ENCODE assay signal across 10 cellular contexts in genomic region chr4:6725427-6725961, GRCh38. TPM values are rescaled to one million over a fixed set of nuclear protein-coding genes. Genes with fewer than 3 reads are reported as not detected.
DNase-seq lines count a peak whose midpoint lies in the region; FAIRE-seq and TF ChIP-seq lines count a peak whose summit lies in the region.
"Not testable (repeated sequence)": the region's sequence is repeated elsewhere in the genome, so short reads cannot be mapped to it uniquely, and the experiment has no call there.
"Had no signal": no experiment of that assay in that cellular context is flagged by ENCODE, and none has a peak within 500 bp of the region (broad histone marks: within the 10 kb centered on the region; RNA-seq: fewer than 3 reads in every experiment).

No MANE protein-coding gene starts in this region.

- not testable (repeated sequence) for H3K18ac ChIP-seq in H1 (ENCODE audit: extremely low read depth, low read length)
- H3K18ac ChIP-seq in neuronal stem cell (ENCODE audit: low read length): peak overlapping the region; percentile 45

- H3K4me1 ChIP-seq in H1 (replicated peaks in 1 of 4; ENCODE audit: control insufficient read depth in 3 of 4, insufficient read depth in 4 of 4, low read length in 3 of 4) (peaks cover 0 to 13% (median 6%) of the 10 kb centered on the region in 4 experiments; a peak in 5 of 7 replicates), neuronal stem cell (ENCODE audit: control insufficient read depth in 2 of 2, insufficient read depth in 1 of 2, low read depth in 1 of 2, low read length in 2 of 2) (peaks cover 15 to 36% of the 10 kb centered on the region in 2 donors)

- H4K20me1 ChIP-seq in H1 (replicated peaks in 1 of 2; ENCODE audit: control insufficient read depth in 1 of 2, insufficient read depth in 2 of 2, low read length in 2 of 2): not testable (repeated sequence)

- not testable (repeated sequence) for H3K4me2 ChIP-seq in H1 (ENCODE audit: insufficient read depth in 1 of 2, low read depth in 2 of 2, low read length in 2 of 2); neuronal stem cell (ENCODE audit: insufficient read depth, low read length, poor library complexity, severe bottlenecking)

- not testable (repeated sequence) for FAIRE-seq in H54 (lab: Jason Lieb, UNC); H1 (lab: Jason Lieb, UNC)
- FAIRE-seq in bronchial epithelial cell (lab: Jason Lieb, UNC): peak; percentile 99

- H3K4me3 ChIP-seq in bronchial epithelial cell (ENCODE audit: low read depth, low read length); H1 (ENCODE audit: extremely low read depth in 1 of 4, insufficient read depth in 2 of 4, low read depth in 3 of 4, low read length in 4 of 4): not testable (repeated sequence)
- peak overlapping the region in 1 of 2 donors; percentile 66 for H3K4me3 ChIP-seq in neuronal stem cell (ENCODE audit: low read length in 2 of 2)

- H4K91ac ChIP-seq in H1 (replicated peaks; ENCODE audit: insufficient read length, low read length) (peak overlapping the region; percentile 81), neuronal stem cell (ENCODE audit: low read depth, low read length, poor library complexity) (peak overlapping the region; percentile 19)

- H3K27ac ChIP-seq in RWPE1: peak overlapping the region; percentile 51
- H3K27ac ChIP-seq in H1 (ENCODE audit: low read depth, low read length); neuronal stem cell (replicated peaks; ENCODE audit: low read length): not testable (repeated sequence)
- peak overlapping the region; percentile 51 for H3K27ac ChIP-seq in temporal lobe (ENCODE audit: low read depth, low read length)

- H3K14ac ChIP-seq in H1 (ENCODE audit: insufficient read length): peak overlapping the region; percentile 45
- H3K14ac ChIP-seq in neuronal stem cell (ENCODE audit: low read length): peak overlapping the region; percentile 64

- H3K27me3 ChIP-seq in bronchial epithelial cell (ENCODE audit: control insufficient read depth, insufficient read depth, low read length); H1 (replicated peaks in 1 of 4; ENCODE audit: control insufficient read depth in 3 of 4, extremely low read depth in 1 of 4, insufficient read depth in 3 of 4, low read length in 3 of 4); neuronal stem cell (ENCODE audit: control insufficient read depth in 3 of 3, insufficient read depth in 3 of 3, low read depth in 1 of 3, low read length in 3 of 3): not testable (repeated sequence)

- 0 out of 2 replicates have a peak overlapping the region, but pooled peaks have one; percentile 14 for H2BK15ac ChIP-seq in H1 (ENCODE audit: low read length)
- H2BK15ac ChIP-seq in neuronal stem cell (ENCODE audit: low read length): not testable (repeated sequence)

- DNase-seq in H54 (ENCODE audit: insufficient read length, low spot score); RWPE1 (ENCODE audit: low spot score); bronchial epithelial cell (ENCODE audit: low read depth); H1 (ENCODE audit: low read depth in 1 of 2, low spot score in 2 of 2); neuronal stem cell (ENCODE audit: low spot score): not testable (repeated sequence)

- not testable (repeated sequence) for H4K5ac ChIP-seq in H1 (ENCODE audit: insufficient read length, low read depth, low read length)

- not testable (repeated sequence) for H3K23me2 ChIP-seq in H1 (ENCODE audit: low read depth, low read length)

- not testable (repeated sequence) for TF ChIP-seq EP300 in H1 (IDR thresholded peaks at IDR 0.05; ENCODE audit: borderline replicate concordance in 1 of 2, low read depth in 2 of 2, low read length in 2 of 2)

- not testable (repeated sequence) for H3K23ac ChIP-seq in H1 (ENCODE audit: insufficient read length)
- H3K23ac ChIP-seq in neuronal stem cell (ENCODE audit: low read depth, low read length, poor library complexity): peak overlapping the region; percentile 50

- not testable (repeated sequence) for TF ChIP-seq CTCF in RWPE1 (conservative IDR thresholded peaks at IDR 0.05; ENCODE audit: low read depth); bronchial epithelial cell (IDR thresholded peaks at IDR 0.05; ENCODE audit: insufficient read depth, low read length, severe bottlenecking); H1 (IDR thresholded peaks at IDR 0.05; ENCODE audit: control extremely low read depth in 1 of 3, insufficient read depth in 1 of 3, low read depth in 1 of 3, low read length in 3 of 3)

- H3K36me3 ChIP-seq in bronchial epithelial cell (ENCODE audit: control insufficient read depth, insufficient read depth, low read length); H1 (ENCODE audit: control insufficient read depth in 2 of 4, insufficient read depth in 4 of 4, low read length in 3 of 4); neuronal stem cell (replicated peaks in 1 of 2; ENCODE audit: control insufficient read depth in 2 of 2, insufficient read depth in 2 of 2, low read length in 2 of 2): not testable (repeated sequence)

- WGBS in H1 (ENCODE audit: extremely low coverage in 1 of 2, insufficient coverage in 1 of 2, insufficient read length in 1 of 2, insufficient replicate concordance in 2 of 2, low coverage in 1 of 2, low lambda C conversion rate in 2 of 2, missing lambda C conversion rate in 1 of 2), 2 experiments: 85 to 100% methylated on average over 1 to 16 of the region's 16 CpGs
- 100% methylated on average over 11 of the region's 16 CpGs; no CpG with 5 or more reads in 1 of the 2 donors for WGBS in neuronal stem cell (ENCODE audit: extremely low coverage in 2 of 2, insufficient read length in 2 of 2, insufficient replicate concordance in 1 of 2), 2 donors

- H2AK5ac ChIP-seq in H1 (ENCODE audit: low read depth, low read length); neuronal stem cell (ENCODE audit: low read depth, low read length): not testable (repeated sequence)

- H2BK20ac ChIP-seq in H1 (ENCODE audit: low read length): not testable (repeated sequence)

- POLR2A ChIA-PET in RWPE1 (lab: Yijun Ruan, JAX; ENCODE audit: low non-redundant PET); H1 (lab: Charles Lee; ENCODE audit: partially characterized antibody): not testable (repeated sequence)

- TF ChIP-seq POLR2A in H54 (IDR thresholded peaks at IDR 0.05; ENCODE audit: low read depth, low read length): peak; percentile 10; the same call in 1 of the 2 replicates
- TF ChIP-seq POLR2A in H1 (IDR thresholded peaks at IDR 0.05; ENCODE audit: control extremely low read depth in 1 of 2, low read depth in 2 of 2, low read length in 2 of 2): not testable (repeated sequence)

- H3K79me2 ChIP-seq in H1 (ENCODE audit: control insufficient read depth in 1 of 2, insufficient read depth in 2 of 2, low read length in 2 of 2): not testable (repeated sequence)

- CTCF ChIA-PET in RWPE1 (lab: Yijun Ruan, JAX): not testable (repeated sequence)
- CTCF ChIA-PET in H1 (lab: Charles Lee; ENCODE audit: partially characterized antibody): interaction anchor here (0.6 to 11.1 kb wide), 2 partner anchors 149 to 272 kb away, joined by 3 to 182 read pairs; no protein-coding TSS in a partner anchor

- not testable (repeated sequence) for H2AFZ ChIP-seq in H1 (ENCODE audit: low read length)
- peak overlapping the region; percentile 71 for H2AFZ ChIP-seq in neuronal stem cell (ENCODE audit: low read length)

- H2BK12ac ChIP-seq in H1 (ENCODE audit: low read depth, low read length) (peak overlapping the region; percentile 78; the same call in 1 of the 2 replicates), neuronal stem cell (ENCODE audit: low read length) (peak overlapping the region; percentile 60)

- H3K9me3 ChIP-seq in H1 (ENCODE audit: insufficient read depth in 2 of 2, low read depth in 1 of 2, low read length in 1 of 2); neuronal stem cell (replicated peaks in 1 of 2; ENCODE audit: control insufficient read depth in 2 of 2, insufficient read depth in 1 of 2, low read depth in 1 of 2, low read length in 2 of 2): not testable (repeated sequence)

- peak overlapping the region; percentile 69 for H3K56ac ChIP-seq in H1 (replicated peaks; ENCODE audit: insufficient read length, low read depth, low read length)

- H2BK5ac ChIP-seq in H1 (ENCODE audit: low read depth, low read length); neuronal stem cell (ENCODE audit: low read length): not testable (repeated sequence)

- TF ChIP-seq RAD21 in H1 (IDR thresholded peaks at IDR 0.05 in 1 of 2, conservative IDR thresholded peaks at IDR 0.05 in 1 of 2; ENCODE audit: low read depth in 2 of 2, low read length in 2 of 2): not testable (repeated sequence)

- not testable (repeated sequence) for H3K4ac ChIP-seq in H1 (replicated peaks; ENCODE audit: insufficient read length, low read depth, low read length)
- H3K4ac ChIP-seq in neuronal stem cell (ENCODE audit: low read length): peak overlapping the region; percentile 58

- not testable (repeated sequence) for H3K79me1 ChIP-seq in H1 (ENCODE audit: low read depth, low read length); neuronal stem cell (ENCODE audit: low read depth, low read length)

- H4K8ac ChIP-seq in H1 (ENCODE audit: extremely low read depth, insufficient read depth, low read length); neuronal stem cell (ENCODE audit: low read depth, low read length): not testable (repeated sequence)

- H2BK120ac ChIP-seq in H1 (replicated peaks; ENCODE audit: low read depth, low read length): peak overlapping the region; percentile 43
- not testable (repeated sequence) for H2BK120ac ChIP-seq in neuronal stem cell (ENCODE audit: low read depth, low read length)

- not testable (repeated sequence) for H3K9ac ChIP-seq in H1 (replicated peaks in 1 of 4; ENCODE audit: extremely low read depth in 1 of 4, low read depth in 3 of 4, low read length in 3 of 4)
- peak overlapping the region; percentile 17 for H3K9ac ChIP-seq in neuronal stem cell (ENCODE audit: low read depth, low read length, poor library complexity)

RNA-seq across cellular contexts. Expression of gene BLOC1S4, which starts 9.5 kb away (rescaled TPM):
- 14.2 and 14.5 TPM in 2 replicates for total RNA-seq in bronchial epithelial cell
- total RNA-seq in H1 (2021; fragmentation: NEBNext Ultra II Directional; extraction: Animal tissue kit (Norgen Biotek cat#: 25700)): 19.1 and 20.5 TPM in 2 replicates
- 26.6 and 27.8 TPM in 2 replicates for polyA plus RNA-seq in H1 (2011; rRNA removed)
- 29.7 TPM for polyA plus RNA-seq in H1 (2011; cell fraction: cytosol; rRNA removed)
- 12.4 TPM for polyA plus RNA-seq in H1 (2011; cell fraction: nucleus; rRNA removed)
- 13.3 to 16.7 TPM (median 16.1 TPM) in 4 replicates for polyA plus RNA-seq in H1 (2012, experiment 1 of 2)
- polyA plus RNA-seq in H1 (2012, experiment 2 of 2): 17.3 TPM
- 16.3 TPM for polyA plus RNA-seq in H1 (2013, experiment 1 of 2)
- polyA plus RNA-seq in H1 (2013, experiment 2 of 2): 15.6 TPM
- 4.3 and 5.2 TPM in 2 replicates for polyA minus RNA-seq in H1 (2011; rRNA and poly(A)+ RNA removed)
- polyA minus RNA-seq in H1 (2011; cell fraction: cytosol; rRNA and poly(A)+ RNA removed): 11.3 TPM
- polyA minus RNA-seq in H1 (2011; cell fraction: nucleus; rRNA and poly(A)+ RNA removed): 9.9 TPM
- 13.1 TPM for polyA plus RNA-seq in neuronal stem cell (2013, experiment 1 of 2)
- polyA plus RNA-seq in neuronal stem cell (2013, experiment 2 of 2): 12.4 TPM
- total RNA-seq in temporal lobe: 9.3 TPM

RNA-seq across cellular contexts. Expression of gene MRFAP1L1, which starts 15.8 kb away (rescaled TPM):
- 57.9 and 79.2 TPM in 2 replicates for total RNA-seq in bronchial epithelial cell
- 54.3 TPM in 2 replicates for total RNA-seq in H1 (2021; fragmentation: NEBNext Ultra II Directional; extraction: Animal tissue kit (Norgen Biotek cat#: 25700))
- 21.3 and 26.8 TPM in 2 replicates for polyA plus RNA-seq in H1 (2011; rRNA removed)
- 74.6 TPM for polyA plus RNA-seq in H1 (2011; cell fraction: cytosol; rRNA removed)
- 16.7 TPM for polyA plus RNA-seq in H1 (2011; cell fraction: nucleus; rRNA removed)
- 53.6 to 74.9 TPM (median 57.3 TPM) in 4 replicates for polyA plus RNA-seq in H1 (2012, experiment 1 of 2)
- polyA plus RNA-seq in H1 (2012, experiment 2 of 2): 9.4 TPM
- polyA plus RNA-seq in H1 (2013, experiment 1 of 2): 38.8 TPM
- polyA plus RNA-seq in H1 (2013, experiment 2 of 2): 41.0 TPM
- 9.8 and 12.3 TPM in 2 replicates for polyA minus RNA-seq in H1 (2011; rRNA and poly(A)+ RNA removed)
- 15.9 TPM for polyA minus RNA-seq in H1 (2011; cell fraction: cytosol; rRNA and poly(A)+ RNA removed)
- 11.4 TPM for polyA minus RNA-seq in H1 (2011; cell fraction: nucleus; rRNA and poly(A)+ RNA removed)
- 58.3 TPM for polyA plus RNA-seq in neuronal stem cell (2013, experiment 1 of 2)
- polyA plus RNA-seq in neuronal stem cell (2013, experiment 2 of 2): 58.9 TPM
- total RNA-seq in temporal lobe: 81.1 TPM

RNA-seq across cellular contexts. Expression of gene S100P, which starts 31.8 kb away (rescaled TPM):
- 641 and 928 TPM in 2 replicates for total RNA-seq in bronchial epithelial cell
- not detected in 2 replicates for total RNA-seq in H1 (2021; fragmentation: NEBNext Ultra II Directional; extraction: Animal tissue kit (Norgen Biotek cat#: 25700))
- polyA plus RNA-seq in H1 (2011; rRNA removed): not detected in 2 replicates
- polyA plus RNA-seq in H1 (2011; cell fraction: cytosol; rRNA removed): not detected
- polyA plus RNA-seq in H1 (2011; cell fraction: nucleus; rRNA removed): 0.14 TPM
- polyA plus RNA-seq in H1 (2012, experiment 1 of 2): 0.58 TPM in 1 of 4 replicates, not detected in the others
- polyA plus RNA-seq in H1 (2012, experiment 2 of 2): not detected
- not detected for polyA plus RNA-seq in H1 (2013, experiment 1 of 2)
- not detected for polyA plus RNA-seq in H1 (2013, experiment 2 of 2)
- polyA minus RNA-seq in H1 (2011; rRNA and poly(A)+ RNA removed): not detected in 2 replicates
- polyA minus RNA-seq in H1 (2011; cell fraction: cytosol; rRNA and poly(A)+ RNA removed): 12.6 TPM
- 5.8 TPM for polyA minus RNA-seq in H1 (2011; cell fraction: nucleus; rRNA and poly(A)+ RNA removed)
- 0.32 TPM for polyA plus RNA-seq in neuronal stem cell (2013, experiment 1 of 2)
- not detected for polyA plus RNA-seq in neuronal stem cell (2013, experiment 2 of 2)
- 2.0 TPM for total RNA-seq in temporal lobe
- total RNA-seq: A172, B cell, GM23248, H7 had no signal

RNA-seq across cellular contexts. Expression of gene KIAA0232, which starts 57.0 kb away (rescaled TPM):
- total RNA-seq in bronchial epithelial cell: 20.5 and 28.0 TPM in 2 replicates
- 23.3 TPM in 2 replicates for total RNA-seq in H1 (2021; fragmentation: NEBNext Ultra II Directional; extraction: Animal tissue kit (Norgen Biotek cat#: 25700))
- polyA plus RNA-seq in H1 (2011; rRNA removed): 4.9 and 5.6 TPM in 2 replicates
- polyA plus RNA-seq in H1 (2011; cell fraction: cytosol; rRNA removed): 7.7 TPM
- 11.0 TPM for polyA plus RNA-seq in H1 (2011; cell fraction: nucleus; rRNA removed)
- polyA plus RNA-seq in H1 (2012, experiment 1 of 2): 7.9 to 13.1 TPM (median 9.8 TPM) in 4 replicates
- polyA plus RNA-seq in H1 (2012, experiment 2 of 2): 0.59 TPM
- polyA plus RNA-seq in H1 (2013, experiment 1 of 2): 10.3 TPM
- 9.6 TPM for polyA plus RNA-seq in H1 (2013, experiment 2 of 2)
- 33.9 and 51.7 TPM in 2 replicates for polyA minus RNA-seq in H1 (2011; rRNA and poly(A)+ RNA removed)
- polyA minus RNA-seq in H1 (2011; cell fraction: cytosol; rRNA and poly(A)+ RNA removed): 16.7 TPM
- polyA minus RNA-seq in H1 (2011; cell fraction: nucleus; rRNA and poly(A)+ RNA removed): 42.8 TPM
- 19.1 TPM for polyA plus RNA-seq in neuronal stem cell (2013, experiment 1 of 2)
- 19.2 TPM for polyA plus RNA-seq in neuronal stem cell (2013, experiment 2 of 2)
- 51.9 TPM for total RNA-seq in temporal lobe

Comparison
In these comparisons a context has a peak if more than half of its experiments do, and no peak if none do; other contexts are left out.
1. RNA of gene S100P, which starts 31.8 kb away (total RNA-seq): 641 to 928 TPM in bronchial epithelial cell; 2.0 TPM in temporal lobe (single experiment) and not detected in H1; every median in the first group is over 100 times any median in the second.